23 cellular contexts compared by ENCODE assay signal in genomic region chr16:88626646-88627045, GRCh38. TPM values are rescaled to one million over a fixed set of nuclear protein-coding genes. Genes with fewer than 3 reads are reported as not detected.
"Had no signal": no experiment of that assay in that cellular context is flagged by ENCODE, and none has a peak within 500 bp of the region (broad histone marks: within the 10 kb centered on the region; RNA-seq: fewer than 3 reads in every experiment).

No MANE protein-coding gene starts in this region.

- H3K27me3 Mint-ChIP-seq: activated CD4-positive, alpha-beta T cell treated with anti-CD3 and anti-CD28 coated beads for 36 hours; stimulated activated memory B cell treated with anti-CD40 and anti-IgM and Interleukin-4, amounts not matched to agents 10 μg/mL and 1 μg/mL and 100 μg/mL, for 72 hours; type B pancreatic cell had no signal

- H3K9me3 Mint-ChIP-seq: activated naive CD4-positive, alpha-beta T cell treated with anti-CD3 and anti-CD28 coated beads for 36 hours; activated T-cell treated with anti-CD3 and anti-CD28 coated beads, Interleukin-2, amount 50 U/mL, for 4 hours; mesothelial cell of epicardium; nephron; stimulated activated memory B cell treated with anti-CD40 and anti-IgM and Interleukin-4, amounts not matched to agents 10 μg/mL and 1 μg/mL and 100 μg/mL, for 72 hours; type B pancreatic cell had no signal

- H3K9me3 ChIP-seq: body of pancreas, spleen, testis had no signal

- H3K27ac Mint-ChIP-seq: activated CD4-positive, alpha-beta T cell treated with anti-CD3 and anti-CD28 coated beads for 36 hours; activated CD8-positive, alpha-beta T cell treated with anti-CD3 and anti-CD28 coated beads, Interleukin-2, amount 10 ng/mL, durations not matched to agents 7 days and 5 days; activated naive CD4-positive, alpha-beta T cell treated with anti-CD3 and anti-CD28 coated beads for 36 hours; mesothelial cell of epicardium; nephron; stimulated activated memory B cell treated with anti-CD40 and anti-IgM and Interleukin-4, amounts not matched to agents 10 μg/mL and 1 μg/mL and 100 μg/mL, for 72 hours; type B pancreatic cell had no signal

- FAIRE-seq: keratinocyte had no signal

- ATAC-seq: activated CD4-positive, alpha-beta T cell treated with anti-CD3 and anti-CD28 coated beads for 36 hours; activated CD8-positive, alpha-beta T cell treated with anti-CD3 and anti-CD28 coated beads, Interleukin-2, amount 10 ng/mL, durations not matched to agents 7 days and 5 days; activated T-cell treated with anti-CD3 and anti-CD28 coated beads, Interleukin-2, amount 50 U/mL, for 4 hours; body of pancreas; left lobe of liver; stimulated activated memory B cell treated with anti-CD40 and anti-IgM and Interleukin-4, amounts not matched to agents 10 μg/mL and 1 μg/mL and 100 μg/mL, for 72 hours had no signal

- H3K4me3 Mint-ChIP-seq: activated CD4-positive, alpha-beta T cell treated with anti-CD3 and anti-CD28 coated beads for 36 hours; activated CD8-positive, alpha-beta T cell treated with anti-CD3 and anti-CD28 coated beads, Interleukin-2, amount 10 ng/mL, durations not matched to agents 7 days and 5 days; activated naive CD4-positive, alpha-beta T cell treated with anti-CD3 and anti-CD28 coated beads for 36 hours; activated T-cell treated with anti-CD3 and anti-CD28 coated beads, Interleukin-2, amount 50 U/mL, for 4 hours; mesothelial cell of epicardium; nephron; stimulated activated memory B cell treated with anti-CD40 and anti-IgM and Interleukin-4, amounts not matched to agents 10 μg/mL and 1 μg/mL and 100 μg/mL, for 72 hours; type B pancreatic cell had no signal

- H3K4me1 ChIP-seq: body of pancreas, testis had no signal

- DNase-seq: activated CD4-positive, alpha-beta T cell treated with anti-CD3 and anti-CD28 coated beads for 36 hours; activated CD8-positive, alpha-beta T cell treated with anti-CD3 and anti-CD28 coated beads, Interleukin-2, amount 10 ng/mL, durations not matched to agents 7 days and 5 days; activated naive CD4-positive, alpha-beta T cell treated with anti-CD3 and anti-CD28 coated beads for 36 hours; activated T-cell treated with anti-CD3 and anti-CD28 coated beads, Interleukin-2, amount 50 U/mL, for 4 hours; body of pancreas; erythroblast; foreskin melanocyte; hypothalamus; nucleus accumbens; posterior cingulate gyrus; spleen; stimulated activated CD4-positive, alpha-beta T cell treated with anti-CD3 and anti-CD28 coated beads, Interleukin-4, amount 100 ng/mL, for 4 hours; testis; WERI-Rb-1 had no signal

- H3K36me3 Mint-ChIP-seq: type B pancreatic cell had no signal

- H3K4me1 Mint-ChIP-seq: mesothelial cell of epicardium; nephron; stimulated activated memory B cell treated with anti-CD40 and anti-IgM and Interleukin-4, amounts not matched to agents 10 μg/mL and 1 μg/mL and 100 μg/mL, for 72 hours had no signal

- H3K27me3 ChIP-seq: body of pancreas, spleen, testis had no signal

- H3K27ac ChIP-seq: body of pancreas, coronary artery, testis, WERI-Rb-1 had no signal

- H3K4me3 ChIP-seq: body of pancreas, coronary artery, lung, spleen, testis had no signal

RNA-seq across cellular contexts. Expression of gene IL17C, which starts 11.7 kb away (rescaled TPM):
- total RNA-seq: activated naive CD4-positive, alpha-beta T cell treated with anti-CD3 and anti-CD28 coated beads for 36 hours; activated T-cell treated with anti-CD3 and anti-CD28 coated beads, Interleukin-2, amount 50 U/mL, for 4 hours; body of pancreas; left lobe of liver; lung; mesothelial cell of epicardium; renal cortical epithelial cell had no signal
- polyA plus RNA-seq: keratinocyte had no signal

RNA-seq across cellular contexts. Expression of gene SNAI3, which starts 59.7 kb away (rescaled TPM):
- polyA plus RNA-seq: keratinocyte had no signal
